ENCODE assay signal across 8 cellular contexts in genomic region chr10:31707578-31708411, GRCh38.
A peak's percentile ranks its signal among the peaks of the same experiment; 100 is the strongest.
DNase-seq lines count a peak whose midpoint lies in the region; ATAC-seq and TF ChIP-seq lines count a peak whose summit lies in the region.

No MANE protein-coding gene starts in this region.

- ATAC-seq in GM18498 (IDR thresholded peaks at IDR 0.05; ENCODE audit: unreplicated experiment) = peak; percentile 92
- peak; percentile 75 for ATAC-seq in HG02623 (IDR thresholded peaks at IDR 0.05; ENCODE audit: unreplicated experiment)
- ATAC-seq in left ventricle myocardium superior = peak; percentile 86

- CTCF ChIA-PET in HEK293T (lab: Yijun Ruan, JAX) = no interaction called here

- intact Hi-C loops in left ventricle myocardium superior (cut with micrococcal nuclease) = no loop called here

- peak; percentile 40 to 78 for DNase-seq in NCI-H446 (lab: John Stamatoyannopoulos, UW)
- peak; percentile 3 for DNase-seq in activated naive CD8-positive, alpha-beta T cell treated with anti-CD3 and anti-CD28 coated beads, Interleukin-2, amount 50 U/mL, for 16 hours (ENCODE audit: low read depth, low spot score)
- DNase-seq in left ventricle myocardium superior = peak; percentile 80
- DNase-seq in retina = peak; percentile 69
- no peak for DNase-seq in HEK293T (ENCODE audit: extremely low spot score)
- DNase-seq in LoVo (ENCODE audit: low spot score) = no peak

- POLR2A ChIA-PET in HEK293T (lab: Yijun Ruan, JAX) = no interaction called here

TF ChIP-seq in HEK293T, 16 proteins besides CTCF, POLR2A, EP300 and RAD21:
- TF ChIP-seq CTBP1 (IDR thresholded peaks at IDR 0.05; ENCODE audit: borderline replicate concordance) (no peak), ELF4 (IDR thresholded peaks at IDR 0.05) (no peak), SP1 (IDR thresholded peaks at IDR 0.05) (no peak), L3MBTL2 (conservative IDR thresholded peaks at IDR 0.05) (no peak), HDGF (IDR thresholded peaks at IDR 0.05; ENCODE audit: borderline replicate concordance) (no peak), FOXK2 (IDR thresholded peaks at IDR 0.05) (no peak)

Comparison
In these comparisons a context has a peak if more than half of its experiments do, and no peak if none do; other contexts are left out.
1. DNase-seq: peak in NCI-H446 (2 of 2), activated naive CD8-positive, alpha-beta T cell treated with anti-CD3 and anti-CD28 coated beads, Interleukin-2, amount 50 U/mL, for 16 hours (single experiment), left ventricle myocardium superior (single experiment) and retina (single experiment); none in HEK293T (single experiment) and LoVo (single experiment).
2. Peak in every context shown above with its lines, with median percentiles within 50 percentile points of each other: ATAC-seq.